In the genomic region with DNA sequence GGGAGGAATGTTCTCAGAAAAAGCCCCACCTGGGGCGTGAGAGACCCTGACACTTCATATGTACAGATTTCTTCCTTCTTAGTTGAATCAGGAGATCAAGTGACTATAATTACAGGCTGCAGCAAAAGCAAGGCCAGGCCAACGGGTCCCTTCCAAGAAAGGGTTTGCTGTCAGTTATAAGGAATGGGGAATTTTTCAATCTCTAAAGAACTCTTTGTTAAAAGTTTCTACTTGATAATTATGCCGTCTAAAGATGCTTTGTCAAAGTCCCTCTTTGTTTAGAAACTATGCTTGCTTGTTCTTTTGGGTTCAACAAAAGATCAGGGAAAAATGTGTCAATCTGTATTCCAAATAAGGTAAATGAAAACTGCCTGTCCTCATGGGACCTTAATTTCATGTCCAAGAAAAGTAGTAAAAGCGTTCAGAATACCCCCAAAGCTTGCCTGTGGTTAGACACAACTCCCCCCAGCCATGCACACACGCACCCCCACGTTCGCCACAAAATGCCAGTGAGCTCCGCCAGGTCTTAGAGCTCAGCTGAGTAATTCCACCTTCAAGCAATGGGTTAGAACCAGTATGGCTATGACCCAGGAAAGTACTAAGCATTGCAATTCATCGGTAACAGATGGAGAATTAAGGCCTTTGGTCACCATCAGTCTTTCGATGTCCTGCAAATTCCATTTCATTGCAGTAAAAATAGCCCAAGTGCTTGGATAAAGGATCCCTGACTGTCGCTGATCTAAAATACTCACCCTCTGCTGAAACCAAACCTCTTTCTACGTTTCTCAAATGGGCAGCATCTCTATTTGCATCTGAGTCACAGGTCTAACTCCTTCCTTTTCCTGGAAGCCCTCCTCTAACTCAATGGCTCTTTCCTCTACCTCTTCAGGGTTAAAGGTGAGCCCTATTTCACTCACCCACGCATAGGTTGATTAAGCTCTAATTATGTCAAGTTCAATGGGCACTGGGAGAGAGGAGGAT, we compare ENCODE assay signal across 23 cellular contexts.
A peak's percentile ranks its signal among the peaks of the same experiment; 100 is the strongest.
DNase-seq lines count a peak whose midpoint lies in the region; TF ChIP-seq lines count a peak whose summit lies in the region.
"Had no signal": no experiment of that assay in that cellular context is flagged by ENCODE, and none has a peak within 500 bp of the region (broad histone marks: within the 10 kb centered on the region; RNA-seq: fewer than 3 reads in every experiment).

No MANE protein-coding gene starts in this region.

- CTCF ChIA-PET in Caco-2 (lab: Charles Lee) (no interaction called here), PC-9 (lab: Charles Lee) (interaction anchor here (0.5 to 0.6 kb wide), 2 partner anchors 42 to 444 kb away, joined by 4 to 12 read pairs; no protein-coding TSS in a partner anchor)
- CTCF ChIA-PET in activated CD4-positive, alpha-beta memory T cell treated with anti-CD3 and anti-CD28 coated beads, Interleukin-2, amount 10 ng/mL, durations not matched to agents 7 days and 5 days (lab: Charles Lee): no interaction called here

- WGBS in sigmoid colon, 2 donors: 87 to 88% methylated on average over 13 of the region's 13 CpGs
- 71 to 81% (median 79%) methylated on average over 13 of the region's 13 CpGs for whole genome bisulfite sequencing in stomach, 5 donors

- TF ChIP-seq POLR2A in sigmoid colon (IDR thresholded peaks at IDR 0.05): no peak
- TF ChIP-seq POLR2A in stomach (IDR thresholded peaks at IDR 0.05): no peak

- 0 out of 2 replicates have a peak, but pooled peaks cover 4% of the 10 kb centered on the region for H3F3A ChIP-seq in PC-9 (ENCODE audit: insufficient read depth, low read depth)

- peaks cover 6% of the 10 kb centered on the region for H3K36me3 Mint-ChIP-seq in Caco-2 (ENCODE audit: insufficient read depth, unreplicated experiment)
- no peaks in the 10 kb centered on the region for H3K36me3 Mint-ChIP-seq in activated CD4-positive, alpha-beta memory T cell treated with anti-CD3 and anti-CD28 coated beads, Interleukin-2, amount 10 ng/mL, durations not matched to agents 7 days and 5 days (ENCODE audit: low read depth)
- H3K36me3 Mint-ChIP-seq: activated naive CD8-positive, alpha-beta T cell treated with anti-CD3 and anti-CD28 coated beads, Interleukin-2, amount 10 ng/mL, durations not matched to agents 7 days and 5 days; immature natural killer cell; T-cell had no signal

- BruUV-seq in Caco-2 (replicated peaks; lab: Mats Ljungman, UMichigan) (no TSS peak), PC-9 (replicated peaks; lab: Mats Ljungman, UMichigan) (no TSS peak)

- no peaks in the 10 kb centered on the region for H3K27me3 ChIP-seq in Caco-2 (replicated peaks; ENCODE audit: control insufficient read depth, insufficient read depth, low read length)
- no peaks in the 10 kb centered on the region for H3K27me3 ChIP-seq in PC-9 (ENCODE audit: insufficient read depth, low read depth)
- H3K27me3 ChIP-seq in sigmoid colon: no peaks in the 10 kb centered on the region
- no peaks in the 10 kb centered on the region for H3K27me3 ChIP-seq in stomach
- H3K27me3 ChIP-seq: heart right ventricle, left lung, uterus had no signal

- no peaks in the 10 kb centered on the region for H3K9me2 ChIP-seq in PC-9 (ENCODE audit: insufficient read depth)

- H3K4me3 ChIP-seq in Caco-2 (ENCODE audit: low read depth, low read length) (no peak overlapping the region), PC-9 (no peak overlapping the region), sigmoid colon (no peak overlapping the region), stomach (no peak overlapping the region)
- H3K4me3 ChIP-seq: heart right ventricle, left lung, mucosa of descending colon, uterus had no signal

- H3K4me3 Mint-ChIP-seq in Caco-2 (ENCODE audit: unreplicated experiment): no peak overlapping the region
- H3K4me3 Mint-ChIP-seq in activated CD4-positive, alpha-beta memory T cell treated with anti-CD3 and anti-CD28 coated beads, Interleukin-2, amount 10 ng/mL, durations not matched to agents 7 days and 5 days: no peak overlapping the region
- H3K4me3 Mint-ChIP-seq: activated CD4-positive, alpha-beta T cell treated with anti-CD3 and anti-CD28 coated beads, Interleukin-2, amount 10 ng/mL, durations not matched to agents 7 days and 5 days; activated naive CD8-positive, alpha-beta T cell treated with anti-CD3 and anti-CD28 coated beads, Interleukin-2, amount 10 ng/mL, durations not matched to agents 7 days and 5 days; immature natural killer cell; T-cell had no signal

- no peak for DNase-seq in Caco-2
- no peak for DNase-seq in PC-9
- DNase-seq in epidermal melanocyte (ENCODE audit: insufficient read length, low spot score): peak; percentile 36
- DNase-seq in sigmoid colon: no peak
- no peak for DNase-seq in NCI-H510A treated with DMSO at 0.1 percent for 48 hours (lab: John Stamatoyannopoulos, UW)
- DNase-seq in DMS 273 (lab: John Stamatoyannopoulos, UW; ENCODE audit: unreplicated experiment): no peak
- no peak for DNase-seq in stomach
- no peak for DNase-seq in activated CD4-positive, alpha-beta memory T cell treated with anti-CD3 and anti-CD28 coated beads, Interleukin-2, amount 10 ng/mL, durations not matched to agents 7 days and 5 days
- DNase-seq: activated CD4-positive, alpha-beta T cell treated with anti-CD3 and anti-CD28 coated beads, Interleukin-2, amount 10 ng/mL, durations not matched to agents 7 days and 5 days; activated CD8-positive, alpha-beta memory T cell treated with anti-CD3 and anti-CD28 coated beads, Interleukin-2, amount 50 U/mL, for 4 hours; activated naive CD8-positive, alpha-beta T cell treated with anti-CD3 and anti-CD28 coated beads, Interleukin-2, amount 10 ng/mL, durations not matched to agents 7 days and 5 days; cortex of kidney; heart right ventricle; immature natural killer cell; left lung; mucosa of descending colon; NCI-H1105; NCI-H524; SHP77; stimulated activated CD4-positive, alpha-beta T cell treated with anti-CD3 and anti-CD28 coated beads, Interleukin-12 subunit alpha, Interleukin-12 subunit beta, amount 100 ng/mL, for 4 hours; stimulated activated CD8-positive, alpha-beta memory T cell treated with anti-CD3 and anti-CD28 coated beads, Interleukin-4, amount 100 ng/mL, for 48 hours; T-cell; uterus had no signal

- peak overlapping the region; percentile 6 for H3K27ac Mint-ChIP-seq in Caco-2 (ENCODE audit: unreplicated experiment)
- H3K27ac Mint-ChIP-seq in activated CD4-positive, alpha-beta memory T cell treated with anti-CD3 and anti-CD28 coated beads, Interleukin-2, amount 10 ng/mL, durations not matched to agents 7 days and 5 days: no peak overlapping the region
- H3K27ac Mint-ChIP-seq: activated CD4-positive, alpha-beta T cell treated with anti-CD3 and anti-CD28 coated beads, Interleukin-2, amount 10 ng/mL, durations not matched to agents 7 days and 5 days; activated naive CD8-positive, alpha-beta T cell treated with anti-CD3 and anti-CD28 coated beads, Interleukin-2, amount 10 ng/mL, durations not matched to agents 7 days and 5 days; immature natural killer cell; T-cell had no signal

- H3K4me1 ChIP-seq in Caco-2 (peaks cover 20% of the 10 kb centered on the region), PC-9 (replicated peaks; ENCODE audit: insufficient read depth) (peaks cover 9% of the 10 kb centered on the region), sigmoid colon (peaks cover 0 to 12% (median 7%) of the 10 kb centered on the region in 4 donors), stomach (peaks cover 0 to 11% (median 5%) of the 10 kb centered on the region in 4 donors)
- H3K4me1 ChIP-seq: left lung, uterus had no signal

- H3K79me2 ChIP-seq in PC-9 (ENCODE audit: low read depth): no peaks in the 10 kb centered on the region

- H3K4me1 Mint-ChIP-seq in Caco-2 (ENCODE audit: low read depth, unreplicated experiment): peaks cover 12% of the 10 kb centered on the region
- H3K4me1 Mint-ChIP-seq in activated CD4-positive, alpha-beta memory T cell treated with anti-CD3 and anti-CD28 coated beads, Interleukin-2, amount 10 ng/mL, durations not matched to agents 7 days and 5 days: no peaks in the 10 kb centered on the region
- H3K4me1 Mint-ChIP-seq: activated CD4-positive, alpha-beta T cell treated with anti-CD3 and anti-CD28 coated beads, Interleukin-2, amount 10 ng/mL, durations not matched to agents 7 days and 5 days; activated naive CD8-positive, alpha-beta T cell treated with anti-CD3 and anti-CD28 coated beads, Interleukin-2, amount 10 ng/mL, durations not matched to agents 7 days and 5 days; immature natural killer cell; T-cell had no signal

- H3K9me3 Mint-ChIP-seq in Caco-2 (ENCODE audit: unreplicated experiment): no peaks in the 10 kb centered on the region
- H3K9me3 Mint-ChIP-seq in activated CD4-positive, alpha-beta memory T cell treated with anti-CD3 and anti-CD28 coated beads, Interleukin-2, amount 10 ng/mL, durations not matched to agents 7 days and 5 days: peaks cover 16% of the 10 kb centered on the region
- H3K9me3 Mint-ChIP-seq: immature natural killer cell had no signal

- no peaks in the 10 kb centered on the region for H3K36me3 ChIP-seq in Caco-2 (ENCODE audit: control insufficient read depth, insufficient read depth, low read length)
- H3K36me3 ChIP-seq in PC-9 (ENCODE audit: low read depth): no peaks in the 10 kb centered on the region
- H3K36me3 ChIP-seq in sigmoid colon: no peaks in the 10 kb centered on the region
- no peaks in the 10 kb centered on the region for H3K36me3 ChIP-seq in stomach
- H3K36me3 ChIP-seq: heart right ventricle, left lung, uterus had no signal

- TF ChIP-seq EP300 in sigmoid colon (IDR thresholded peaks at IDR 0.05) (no peak), stomach (IDR thresholded peaks at IDR 0.05) (no peak)

- peak overlapping the region; percentile 58 for H3K4me2 ChIP-seq in PC-9

- TF ChIP-seq CTCF in Caco-2 (IDR thresholded peaks at IDR 0.05; ENCODE audit: insufficient read depth in 1 of 2, low read depth in 1 of 2, low read length in 1 of 2, severe bottlenecking in 1 of 2, unreplicated experiment in 1 of 2): no peak
- no peak for TF ChIP-seq CTCF in PC-9 (conservative IDR thresholded peaks at IDR 0.05)
- no peak for TF ChIP-seq CTCF in sigmoid colon (IDR thresholded peaks at IDR 0.05)
- TF ChIP-seq CTCF in stomach (IDR thresholded peaks at IDR 0.05): no peak

- intact Hi-C loops in Caco-2 (cut with micrococcal nuclease; ENCODE audit: unreplicated experiment): no loop called here
- intact Hi-C loops in PC-9 (cut with micrococcal nuclease; ENCODE audit: unreplicated experiment): loop anchor here (10.0 kb wide), 1 partner anchor 173 kb away; no protein-coding TSS in a partner anchor
- intact Hi-C loops in sigmoid colon (cut with DNase I): no loop called here
- intact Hi-C loops in stomach (cut with DNase I; ENCODE audit: low total_unique reads): no loop called here

- H4K20me1 ChIP-seq in PC-9 (ENCODE audit: insufficient read depth): no peaks in the 10 kb centered on the region

- H3K27me3 Mint-ChIP-seq in Caco-2 (ENCODE audit: insufficient read depth, unreplicated experiment): no peaks in the 10 kb centered on the region
- no peaks in the 10 kb centered on the region for H3K27me3 Mint-ChIP-seq in activated CD4-positive, alpha-beta memory T cell treated with anti-CD3 and anti-CD28 coated beads, Interleukin-2, amount 10 ng/mL, durations not matched to agents 7 days and 5 days
- H3K27me3 Mint-ChIP-seq: activated CD4-positive, alpha-beta T cell treated with anti-CD3 and anti-CD28 coated beads, Interleukin-2, amount 10 ng/mL, durations not matched to agents 7 days and 5 days; activated naive CD8-positive, alpha-beta T cell treated with anti-CD3 and anti-CD28 coated beads, Interleukin-2, amount 10 ng/mL, durations not matched to agents 7 days and 5 days; T-cell had no signal

- H2AFZ ChIP-seq in PC-9: no peak overlapping the region

- POLR2A ChIA-PET in Caco-2 (lab: Charles Lee) (no interaction called here), PC-9 (lab: Charles Lee; ENCODE audit: unreplicated experiment) (no interaction called here)
- POLR2A ChIA-PET in activated CD4-positive, alpha-beta memory T cell treated with anti-CD3 and anti-CD28 coated beads, Interleukin-2, amount 10 ng/mL, durations not matched to agents 7 days and 5 days (lab: Charles Lee): no interaction called here

- H3K9me3 ChIP-seq in Caco-2 (no peaks in the 10 kb centered on the region), PC-9 (ENCODE audit: insufficient read depth, low read depth) (no peaks in the 10 kb centered on the region), sigmoid colon (no peaks in the 10 kb centered on the region), stomach (no peaks in the 10 kb centered on the region)
- H3K9me3 ChIP-seq: heart right ventricle, left lung, mucosa of descending colon, uterus had no signal

- H3K27ac ChIP-seq in PC-9 (peak overlapping the region; percentile 45), sigmoid colon (peak overlapping the region in 3 of 4 donors; percentile 18 to 41 (median 39)), stomach (no peak overlapping the region)
- H3K27ac ChIP-seq: left lung, uterus had no signal

Comparison
In these comparisons a context has a peak if more than half of its experiments do, and no peak if none do; other contexts are left out.
1. H3K27ac ChIP-seq: peak in PC-9 (single experiment) and sigmoid colon (3 of 4); none in stomach (0 of 5).